In the genomic region with DNA sequence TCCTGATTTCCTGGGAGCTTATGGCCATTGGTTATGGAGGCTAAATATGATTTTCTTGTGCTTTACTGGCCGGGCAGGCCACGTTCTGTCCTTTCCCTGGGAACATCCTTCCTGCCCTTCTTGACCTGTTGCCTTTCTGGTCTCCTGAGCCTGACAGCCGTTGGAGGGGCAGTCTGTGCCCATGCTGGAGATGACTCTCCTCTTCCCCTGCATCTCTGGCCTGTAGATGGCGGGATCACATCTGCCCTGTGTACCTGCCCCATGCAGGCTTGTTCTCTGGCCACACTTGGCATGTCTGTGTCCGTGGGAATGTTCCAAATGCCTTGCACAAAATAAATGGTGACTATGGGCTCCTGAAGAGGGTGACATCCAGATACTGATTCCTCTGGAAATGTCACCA, we compare ENCODE assay signal across 13 cellular contexts.
DNase-seq lines count a peak whose midpoint lies in the region; ATAC-seq, FAIRE-seq and TF ChIP-seq lines count a peak whose summit lies in the region.
"Had no signal": no experiment of that assay in that cellular context is flagged by ENCODE, and none has a peak within 500 bp of the region (broad histone marks: within the 10 kb centered on the region; RNA-seq: fewer than 3 reads in every experiment).

No MANE protein-coding gene starts in this region.

- no peaks in the 10 kb centered on the region for H3K27me3 ChIP-seq in H7 (ENCODE audit: control insufficient read depth, insufficient read depth, low read length)
- no peaks in the 10 kb centered on the region for H3K27me3 ChIP-seq in Peyer's patch

- POLR2A ChIA-PET in HEK293 (lab: Yijun Ruan, JAX), result no interaction called here

- no peak for TF ChIP-seq POLR2A in Peyer's patch (IDR thresholded peaks at IDR 0.05)

- CTCF ChIA-PET in HEK293 (lab: Yijun Ruan, JAX), result interaction anchor here (0.8 kb wide), 1 partner anchor 11 kb away, joined by 3 read pairs; no protein-coding TSS in a partner anchor

- DNase-seq in H7, result peak; percentile 57
- DNase-seq in mesenteric fat pad (ENCODE audit: low spot score), result peak; percentile 69
- DNase-seq in urothelium cell line (ENCODE audit: low spot score), result no peak
- no peak for DNase-seq in Peyer's patch
- DNase-seq: CD8-positive, alpha-beta T cell; COR-L47; DND-41; GDM1 had no signal

- peak; percentile 56 for FAIRE-seq in urothelium cell line (lab: Jason Lieb, UNC)
- FAIRE-seq: A549, D721Med, GM12892 had no signal

- TF ChIP-seq CTCF in HEK293 (tag by site-specific recombination; IDR thresholded peaks at IDR 0.05) (no peak), Peyer's patch (IDR thresholded peaks at IDR 0.05) (no peak)

- H3K4me3 ChIP-seq in H7 (ENCODE audit: insufficient read depth, low read depth, low read length) (no peak overlapping the region), HEK293 (ENCODE audit: low read depth, low read length) (no peak overlapping the region), Peyer's patch (no peak overlapping the region)
- H3K4me3 ChIP-seq: A549 had no signal

- H3K36me3 ChIP-seq in H7 (replicated peaks; ENCODE audit: control insufficient read depth, insufficient read depth, low read length) (no peaks in the 10 kb centered on the region), HEK293 (ENCODE audit: control insufficient read depth in 2 of 2, insufficient read depth in 1 of 2, low read length in 2 of 2) (no peaks in the 10 kb centered on the region), Peyer's patch (no peaks in the 10 kb centered on the region)

- ATAC-seq in GM19023 (IDR thresholded peaks at IDR 0.05; ENCODE audit: unreplicated experiment), result no peak
- ATAC-seq: CD8-positive, alpha-beta T cell had no signal

- no peaks in the 10 kb centered on the region for H3K4me1 ChIP-seq in HEK293 (ENCODE audit: control insufficient read depth, insufficient read depth, low read length)
- no peaks in the 10 kb centered on the region for H3K4me1 ChIP-seq in Peyer's patch
- H3K4me1 ChIP-seq: A549 had no signal

- no peaks in the 10 kb centered on the region for H3K9me3 ChIP-seq in HEK293 (ENCODE audit: control insufficient read depth, insufficient read depth, low read depth, low read length)
- no peaks in the 10 kb centered on the region for H3K9me3 ChIP-seq in Peyer's patch
- H3K9me3 ChIP-seq: A549 had no signal

- H3K27ac ChIP-seq in HEK293 (ENCODE audit: extremely low read depth, low read depth, low read length), result no peak overlapping the region
- peak overlapping the region in 1 of 4 donors; percentile 39 for H3K27ac ChIP-seq in Peyer's patch
- H3K27ac ChIP-seq: A549 had no signal

TF ChIP-seq in HEK293, 187 proteins besides CTCF, POLR2A, EP300 and RAD21:
- TF ChIP-seq IKZF3 (tag by site-specific recombination; IDR thresholded peaks at IDR 0.05), result no peak
- peak; percentile 24; the same call in 1 of the 2 replicates for TF ChIP-seq SCRT2 (tag by site-specific recombination; IDR thresholded peaks at IDR 0.05)

Comparison
In these comparisons a context has a peak if more than half of its experiments do, and no peak if none do; other contexts are left out.
1. DNase-seq: peak in H7 (single experiment) and mesenteric fat pad (single experiment); none in urothelium cell line (single experiment) and Peyer's patch (0 of 3).